In the genomic region with DNA sequence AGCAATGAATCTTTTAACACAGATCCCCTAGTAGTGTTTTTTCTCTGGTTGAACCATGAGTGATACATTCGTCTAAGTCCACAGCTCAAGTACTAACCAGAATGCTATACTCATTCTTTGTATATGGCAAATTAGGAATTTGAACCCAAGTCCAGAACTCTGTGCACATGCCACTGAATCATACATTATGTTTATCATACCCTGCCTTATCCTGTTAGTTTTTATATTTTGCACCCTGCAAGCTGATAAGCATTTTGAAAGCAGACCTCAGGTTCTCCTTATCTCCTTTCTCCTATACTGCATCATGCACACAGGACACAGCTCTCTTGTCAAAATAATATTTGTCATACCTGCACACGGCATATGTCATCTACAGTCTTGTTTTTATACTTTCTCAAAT, we compare ENCODE assay signal across 34 cellular contexts.
"Had no signal": no experiment of that assay in that cellular context is flagged by ENCODE, and none has a peak within 500 bp of the region (broad histone marks: within the 10 kb centered on the region; RNA-seq: fewer than 3 reads in every experiment).

No MANE protein-coding gene starts in this region.

- ATAC-seq: PC-3 had no signal

- H3K4me1 ChIP-seq: Peyer's patch had no signal

- H3K4me3 ChIP-seq: ascending aorta, cardiac muscle cell, MG63, Peyer's patch, SJSA1 had no signal

- H3K27ac ChIP-seq: ascending aorta, cardiac muscle cell, Peyer's patch, SJSA1, WERI-Rb-1 had no signal

- H3K9ac ChIP-seq: SK-N-SH had no signal

- H3K36me3 ChIP-seq: ascending aorta, cardiac muscle cell, MG63, Peyer's patch, SJSA1, WERI-Rb-1 had no signal

- H3K27me3 ChIP-seq: ascending aorta, cardiac muscle cell, MG63, Peyer's patch, SJSA1 had no signal

- FAIRE-seq: TTC549 had no signal

- H3K4me2 ChIP-seq: SK-N-SH had no signal

- H3K9me3 ChIP-seq: ascending aorta, MG63, Peyer's patch, SJSA1, SK-N-SH had no signal

- DNase-seq: activated CD4-positive, alpha-beta memory T cell treated with anti-CD3 and anti-CD28 coated beads, Interleukin-2, amount 10 ng/mL, durations not matched to agents 7 days and 5 days; activated CD4-positive, alpha-beta T cell treated with anti-CD3 and anti-CD28 coated beads for 1 hour; activated CD4-positive, alpha-beta T cell treated with anti-CD3 and anti-CD28 coated beads for 48 hours; activated CD4-positive, CD25-positive, alpha-beta regulatory T cell; activated CD8-positive, alpha-beta memory T cell treated with anti-CD3 and anti-CD28 coated beads for 24 hours; activated CD8-positive, alpha-beta memory T cell treated with anti-CD3 and anti-CD28 coated beads, Interleukin-2, amount 10 ng/mL, durations not matched to agents 7 days and 5 days; activated effector memory CD4-positive, alpha-beta T cell treated with anti-CD3 and anti-CD28 coated beads, Interleukin-2, amount 50 U/mL, for 16 hours; activated naive CD4-positive, alpha-beta T cell; activated naive CD4-positive, alpha-beta T cell treated with anti-CD3 and anti-CD28 coated beads, Interleukin-2, amount 50 U/mL, for 16 hours; activated naive CD8-positive, alpha-beta T cell treated with anti-CD3 and anti-CD28 coated beads for 36 hours; activated T-cell treated with anti-CD3 and anti-CD28 coated beads, Interleukin-2, amount 50 U/mL, for 1 hour; activated T-cell treated with anti-CD3 and anti-CD28 coated beads, Interleukin-2, amount 50 U/mL, for 72 hours; amygdala; Kasumi-1; KG1; MG63; NCI-H1048; NCI-H1105 treated with DMSO at 0.1 percent for 48 hours; NCI-H1436; NCI-H1694; NCI-H1930; NCI-H2081 treated with DMSO at 0.1 percent for 48 hours; NCI-H345; NCI-H524 treated with DMSO at 0.1 percent for 48 hours; PC-3; Peyer's patch; RPMI8226; SHP77 treated with DMSO at 0.1 percent for 48 hours; SK-N-SH had no signal
